Comparison of ENCODE assay signal across 1 cellular context in genomic region chr19:45046355-45046754, GRCh38.
A peak's percentile ranks its signal among the peaks of the same experiment; 100 is the strongest.
TF ChIP-seq lines count a peak whose summit lies in the region.

No MANE protein-coding gene starts in this region.

TF ChIP-seq in K562, 482 proteins besides CTCF, POLR2A, EP300 and RAD21:
- TF ChIP-seq ZNF24 (IDR thresholded peaks at IDR 0.05) (peak; percentile 49; the same call in 1 of the 2 replicates), KDM4B (IDR thresholded peaks at IDR 0.05; ENCODE audit: borderline replicate concordance in 2 of 2, low read depth in 1 of 2) (no peak)
